1 cellular context compared by ENCODE assay signal in the genomic region with DNA sequence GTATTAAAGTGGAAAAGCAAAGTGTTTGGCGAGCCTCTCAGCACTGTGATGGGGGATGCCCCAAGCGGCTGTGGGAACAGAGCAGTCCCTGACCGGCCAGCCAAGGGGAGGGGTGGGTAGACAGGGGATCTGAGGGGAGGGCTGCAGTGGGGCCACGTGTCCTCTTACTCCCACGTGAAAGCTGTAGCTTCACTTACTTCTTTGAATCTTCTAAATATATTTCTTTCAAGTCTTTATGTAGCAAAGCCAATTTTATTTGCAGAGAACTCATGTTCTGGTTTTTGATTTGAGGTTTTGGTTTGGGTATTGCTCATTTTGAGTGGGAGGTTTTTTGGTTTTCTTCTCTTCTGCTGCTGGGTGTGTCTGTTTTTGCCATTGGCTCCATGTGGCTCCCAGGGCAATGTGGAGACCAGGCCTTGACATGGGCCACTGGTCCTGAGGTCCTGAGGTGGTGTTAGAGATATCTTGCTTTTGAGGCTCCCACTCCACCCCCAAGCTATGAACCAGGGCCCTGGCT.
TF ChIP-seq lines count a peak whose summit lies in the region.

No MANE protein-coding gene starts in this region.

TF ChIP-seq in GM12878, 131 proteins besides CTCF, POLR2A, EP300 and RAD21 (continues in another document):
- no peak for TF ChIP-seq CHD1 (IDR thresholded peaks at IDR 0.05; ENCODE audit: low read depth, low read length)
- no peak for TF ChIP-seq MTA2 (IDR thresholded peaks at IDR 0.05; ENCODE audit: low read depth)
- no peak for TF ChIP-seq RFX5 (IDR thresholded peaks at IDR 0.05; ENCODE audit: low read depth, low read length)
- no peak for TF ChIP-seq SPI1 (IDR thresholded peaks at IDR 0.05; ENCODE audit: borderline replicate concordance, insufficient read depth, low read depth, low read length)
- TF ChIP-seq HDAC6 (IDR thresholded peaks at IDR 0.05; ENCODE audit: unreplicated experiment): no peak
- TF ChIP-seq, protein P1, sequence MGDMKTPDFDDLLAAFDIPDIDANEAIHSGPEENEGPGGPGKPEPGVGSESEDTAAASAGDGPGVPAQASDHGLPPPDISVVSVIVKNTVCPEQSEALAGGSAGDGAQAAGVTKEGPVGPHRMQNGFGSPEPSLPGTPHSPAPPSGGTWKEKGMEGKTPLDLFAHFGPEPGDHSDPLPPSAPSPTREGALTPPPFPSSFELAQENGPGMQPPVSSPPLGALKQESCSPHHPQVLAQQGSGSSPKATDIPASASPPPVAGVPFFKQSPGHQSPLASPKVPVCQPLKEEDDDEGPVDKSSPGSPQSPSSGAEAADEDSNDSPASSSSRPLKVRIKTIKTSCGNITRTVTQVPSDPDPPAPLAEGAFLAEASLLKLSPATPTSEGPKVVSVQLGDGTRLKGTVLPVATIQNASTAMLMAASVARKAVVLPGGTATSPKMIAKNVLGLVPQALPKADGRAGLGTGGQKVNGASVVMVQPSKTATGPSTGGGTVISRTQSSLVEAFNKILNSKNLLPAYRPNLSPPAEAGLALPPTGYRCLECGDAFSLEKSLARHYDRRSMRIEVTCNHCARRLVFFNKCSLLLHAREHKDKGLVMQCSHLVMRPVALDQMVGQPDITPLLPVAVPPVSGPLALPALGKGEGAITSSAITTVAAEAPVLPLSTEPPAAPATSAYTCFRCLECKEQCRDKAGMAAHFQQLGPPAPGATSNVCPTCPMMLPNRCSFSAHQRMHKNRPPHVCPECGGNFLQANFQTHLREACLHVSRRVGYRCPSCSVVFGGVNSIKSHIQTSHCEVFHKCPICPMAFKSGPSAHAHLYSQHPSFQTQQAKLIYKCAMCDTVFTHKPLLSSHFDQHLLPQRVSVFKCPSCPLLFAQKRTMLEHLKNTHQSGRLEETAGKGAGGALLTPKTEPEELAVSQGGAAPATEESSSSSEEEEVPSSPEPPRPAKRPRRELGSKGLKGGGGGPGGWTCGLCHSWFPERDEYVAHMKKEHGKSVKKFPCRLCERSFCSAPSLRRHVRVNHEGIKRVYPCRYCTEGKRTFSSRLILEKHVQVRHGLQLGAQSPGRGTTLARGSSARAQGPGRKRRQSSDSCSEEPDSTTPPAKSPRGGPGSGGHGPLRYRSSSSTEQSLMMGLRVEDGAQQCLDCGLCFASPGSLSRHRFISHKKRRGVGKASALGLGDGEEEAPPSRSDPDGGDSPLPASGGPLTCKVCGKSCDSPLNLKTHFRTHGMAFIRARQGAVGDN (IDR thresholded peaks at IDR 0.05): no peak
- 0 out of 2 replicates have a peak, but pooled peaks have one; percentile 15 for TF ChIP-seq MEF2A (IDR thresholded peaks at IDR 0.05; ENCODE audit: insufficient read depth, low read depth, low read length)
- TF ChIP-seq, protein P2, sequence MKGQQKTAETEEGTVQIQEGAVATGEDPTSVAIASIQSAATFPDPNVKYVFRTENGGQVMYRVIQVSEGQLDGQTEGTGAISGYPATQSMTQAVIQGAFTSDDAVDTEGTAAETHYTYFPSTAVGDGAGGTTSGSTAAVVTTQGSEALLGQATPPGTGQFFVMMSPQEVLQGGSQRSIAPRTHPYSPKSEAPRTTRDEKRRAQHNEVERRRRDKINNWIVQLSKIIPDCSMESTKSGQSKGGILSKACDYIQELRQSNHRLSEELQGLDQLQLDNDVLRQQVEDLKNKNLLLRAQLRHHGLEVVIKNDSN (IDR thresholded peaks at IDR 0.05; ENCODE audit: borderline replicate concordance, extremely low read length, insufficient read depth, low read depth, low read length): no peak
- TF ChIP-seq, protein P3, sequence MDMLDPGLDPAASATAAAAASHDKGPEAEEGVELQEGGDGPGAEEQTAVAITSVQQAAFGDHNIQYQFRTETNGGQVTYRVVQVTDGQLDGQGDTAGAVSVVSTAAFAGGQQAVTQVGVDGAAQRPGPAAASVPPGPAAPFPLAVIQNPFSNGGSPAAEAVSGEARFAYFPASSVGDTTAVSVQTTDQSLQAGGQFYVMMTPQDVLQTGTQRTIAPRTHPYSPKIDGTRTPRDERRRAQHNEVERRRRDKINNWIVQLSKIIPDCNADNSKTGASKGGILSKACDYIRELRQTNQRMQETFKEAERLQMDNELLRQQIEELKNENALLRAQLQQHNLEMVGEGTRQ (IDR thresholded peaks at IDR 0.05; ENCODE audit: borderline replicate concordance, low read depth, low read length): no peak; the same call in 1 of the 2 replicates
- no peak for TF ChIP-seq YY1 (IDR thresholded peaks at IDR 0.05; ENCODE audit: low read depth, low read length)
- TF ChIP-seq, protein P4, sequence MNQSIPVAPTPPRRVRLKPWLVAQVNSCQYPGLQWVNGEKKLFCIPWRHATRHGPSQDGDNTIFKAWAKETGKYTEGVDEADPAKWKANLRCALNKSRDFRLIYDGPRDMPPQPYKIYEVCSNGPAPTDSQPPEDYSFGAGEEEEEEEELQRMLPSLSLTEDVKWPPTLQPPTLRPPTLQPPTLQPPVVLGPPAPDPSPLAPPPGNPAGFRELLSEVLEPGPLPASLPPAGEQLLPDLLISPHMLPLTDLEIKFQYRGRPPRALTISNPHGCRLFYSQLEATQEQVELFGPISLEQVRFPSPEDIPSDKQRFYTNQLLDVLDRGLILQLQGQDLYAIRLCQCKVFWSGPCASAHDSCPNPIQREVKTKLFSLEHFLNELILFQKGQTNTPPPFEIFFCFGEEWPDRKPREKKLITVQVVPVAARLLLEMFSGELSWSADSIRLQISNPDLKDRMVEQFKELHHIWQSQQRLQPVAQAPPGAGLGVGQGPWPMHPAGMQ (IDR thresholded peaks at IDR 0.05; ENCODE audit: borderline replicate concordance): no peak
- TF ChIP-seq, protein P5, sequence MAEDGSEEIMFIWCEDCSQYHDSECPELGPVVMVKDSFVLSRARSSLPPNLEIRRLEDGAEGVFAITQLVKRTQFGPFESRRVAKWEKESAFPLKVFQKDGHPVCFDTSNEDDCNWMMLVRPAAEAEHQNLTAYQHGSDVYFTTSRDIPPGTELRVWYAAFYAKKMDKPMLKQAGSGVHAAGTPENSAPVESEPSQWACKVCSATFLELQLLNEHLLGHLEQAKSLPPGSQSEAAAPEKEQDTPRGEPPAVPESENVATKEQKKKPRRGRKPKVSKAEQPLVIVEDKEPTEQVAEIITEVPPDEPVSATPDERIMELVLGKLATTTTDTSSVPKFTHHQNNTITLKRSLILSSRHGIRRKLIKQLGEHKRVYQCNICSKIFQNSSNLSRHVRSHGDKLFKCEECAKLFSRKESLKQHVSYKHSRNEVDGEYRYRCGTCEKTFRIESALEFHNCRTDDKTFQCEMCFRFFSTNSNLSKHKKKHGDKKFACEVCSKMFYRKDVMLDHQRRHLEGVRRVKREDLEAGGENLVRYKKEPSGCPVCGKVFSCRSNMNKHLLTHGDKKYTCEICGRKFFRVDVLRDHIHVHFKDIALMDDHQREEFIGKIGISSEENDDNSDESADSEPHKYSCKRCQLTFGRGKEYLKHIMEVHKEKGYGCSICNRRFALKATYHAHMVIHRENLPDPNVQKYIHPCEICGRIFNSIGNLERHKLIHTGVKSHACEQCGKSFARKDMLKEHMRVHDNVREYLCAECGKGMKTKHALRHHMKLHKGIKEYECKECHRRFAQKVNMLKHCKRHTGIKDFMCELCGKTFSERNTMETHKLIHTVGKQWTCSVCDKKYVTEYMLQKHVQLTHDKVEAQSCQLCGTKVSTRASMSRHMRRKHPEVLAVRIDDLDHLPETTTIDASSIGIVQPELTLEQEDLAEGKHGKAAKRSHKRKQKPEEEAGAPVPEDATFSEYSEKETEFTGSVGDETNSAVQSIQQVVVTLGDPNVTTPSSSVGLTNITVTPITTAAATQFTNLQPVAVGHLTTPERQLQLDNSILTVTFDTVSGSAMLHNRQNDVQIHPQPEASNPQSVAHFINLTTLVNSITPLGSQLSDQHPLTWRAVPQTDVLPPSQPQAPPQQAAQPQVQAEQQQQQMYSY (CRISPR knock-in tag; IDR thresholded peaks at IDR 0.05): no peak
- no peak for TF ChIP-seq ZNF384 (IDR thresholded peaks at IDR 0.05; ENCODE audit: borderline replicate concordance, low read depth, low read length)
- TF ChIP-seq SREBF2 (IDR thresholded peaks at IDR 0.05; ENCODE audit: low read length): no peak
- TF ChIP-seq MYC (IDR thresholded peaks at IDR 0.05; ENCODE audit: insufficient read depth, insufficient read length, insufficient replicate concordance, low read length, severe bottlenecking): no peak
- TF ChIP-seq SMAD5 (IDR thresholded peaks at IDR 0.05; ENCODE audit: low read depth): no peak
- TF ChIP-seq CREM (IDR thresholded peaks at IDR 0.05; ENCODE audit: low read depth): peak; percentile 13; the same call in 1 of the 2 replicates
- no peak for TF ChIP-seq ATF7 (IDR thresholded peaks at IDR 0.05; ENCODE audit: low read depth)
- TF ChIP-seq JUND (IDR thresholded peaks at IDR 0.05; ENCODE audit: low read depth, low read length): no peak
- TF ChIP-seq EZH2 (IDR thresholded peaks at IDR 0.05; ENCODE audit: borderline replicate concordance, control insufficient read depth, low read depth, low read length): no peak
- peak; percentile 45 for TF ChIP-seq MEF2B (IDR thresholded peaks at IDR 0.05; ENCODE audit: partially characterized antibody, poor library complexity, severe bottlenecking)
- no peak for TF ChIP-seq KDM1A (IDR thresholded peaks at IDR 0.05; ENCODE audit: borderline replicate concordance)
- no peak for TF ChIP-seq SIN3A (IDR thresholded peaks at IDR 0.05; ENCODE audit: low read depth, low read length)
- TF ChIP-seq KLF5 (IDR thresholded peaks at IDR 0.05; ENCODE audit: partially characterized antibody): no peak
- TF ChIP-seq, protein P6, sequence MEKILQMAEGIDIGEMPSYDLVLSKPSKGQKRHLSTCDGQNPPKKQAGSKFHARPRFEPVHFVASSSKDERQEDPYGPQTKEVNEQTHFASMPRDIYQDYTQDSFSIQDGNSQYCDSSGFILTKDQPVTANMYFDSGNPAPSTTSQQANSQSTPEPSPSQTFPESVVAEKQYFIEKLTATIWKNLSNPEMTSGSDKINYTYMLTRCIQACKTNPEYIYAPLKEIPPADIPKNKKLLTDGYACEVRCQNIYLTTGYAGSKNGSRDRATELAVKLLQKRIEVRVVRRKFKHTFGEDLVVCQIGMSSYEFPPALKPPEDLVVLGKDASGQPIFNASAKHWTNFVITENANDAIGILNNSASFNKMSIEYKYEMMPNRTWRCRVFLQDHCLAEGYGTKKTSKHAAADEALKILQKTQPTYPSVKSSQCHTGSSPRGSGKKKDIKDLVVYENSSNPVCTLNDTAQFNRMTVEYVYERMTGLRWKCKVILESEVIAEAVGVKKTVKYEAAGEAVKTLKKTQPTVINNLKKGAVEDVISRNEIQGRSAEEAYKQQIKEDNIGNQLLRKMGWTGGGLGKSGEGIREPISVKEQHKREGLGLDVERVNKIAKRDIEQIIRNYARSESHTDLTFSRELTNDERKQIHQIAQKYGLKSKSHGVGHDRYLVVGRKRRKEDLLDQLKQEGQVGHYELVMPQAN (conservative IDR thresholded peaks at IDR 0.05): no peak
- TF ChIP-seq FOXK2 (IDR thresholded peaks at IDR 0.05): no peak
- no peak for TF ChIP-seq RB1 (IDR thresholded peaks at IDR 0.05; ENCODE audit: borderline replicate concordance)
- TF ChIP-seq HDAC2 (IDR thresholded peaks at IDR 0.05): no peak
- TF ChIP-seq IKZF2 (IDR thresholded peaks at IDR 0.05): no peak
- TF ChIP-seq MTA3 (IDR thresholded peaks at IDR 0.05; ENCODE audit: borderline replicate concordance, low read length): no peak
- no peak for TF ChIP-seq TCF3 (IDR thresholded peaks at IDR 0.05; ENCODE audit: borderline replicate concordance, insufficient read depth, low read depth, low read length)
- TF ChIP-seq, protein P7, sequence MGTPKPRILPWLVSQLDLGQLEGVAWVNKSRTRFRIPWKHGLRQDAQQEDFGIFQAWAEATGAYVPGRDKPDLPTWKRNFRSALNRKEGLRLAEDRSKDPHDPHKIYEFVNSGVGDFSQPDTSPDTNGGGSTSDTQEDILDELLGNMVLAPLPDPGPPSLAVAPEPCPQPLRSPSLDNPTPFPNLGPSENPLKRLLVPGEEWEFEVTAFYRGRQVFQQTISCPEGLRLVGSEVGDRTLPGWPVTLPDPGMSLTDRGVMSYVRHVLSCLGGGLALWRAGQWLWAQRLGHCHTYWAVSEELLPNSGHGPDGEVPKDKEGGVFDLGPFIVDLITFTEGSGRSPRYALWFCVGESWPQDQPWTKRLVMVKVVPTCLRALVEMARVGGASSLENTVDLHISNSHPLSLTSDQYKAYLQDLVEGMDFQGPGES (IDR thresholded peaks at IDR 0.05): no peak
- TF ChIP-seq NRF1 (conservative IDR thresholded peaks at IDR 0.05; ENCODE audit: low read depth, low read length): no peak
- TF ChIP-seq PAX8 (IDR thresholded peaks at IDR 0.05): no peak
- TF ChIP-seq JUNB (IDR thresholded peaks at IDR 0.05): peak; percentile 59; the same call in 1 of the 2 replicates
- TF ChIP-seq, protein P8, sequence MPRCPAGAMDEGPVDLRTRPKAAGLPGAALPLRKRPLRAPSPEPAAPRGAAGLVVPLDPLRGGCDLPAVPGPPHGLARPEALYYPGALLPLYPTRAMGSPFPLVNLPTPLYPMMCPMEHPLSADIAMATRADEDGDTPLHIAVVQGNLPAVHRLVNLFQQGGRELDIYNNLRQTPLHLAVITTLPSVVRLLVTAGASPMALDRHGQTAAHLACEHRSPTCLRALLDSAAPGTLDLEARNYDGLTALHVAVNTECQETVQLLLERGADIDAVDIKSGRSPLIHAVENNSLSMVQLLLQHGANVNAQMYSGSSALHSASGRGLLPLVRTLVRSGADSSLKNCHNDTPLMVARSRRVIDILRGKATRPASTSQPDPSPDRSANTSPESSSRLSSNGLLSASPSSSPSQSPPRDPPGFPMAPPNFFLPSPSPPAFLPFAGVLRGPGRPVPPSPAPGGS (IDR thresholded peaks at IDR 0.05; ENCODE audit: borderline replicate concordance, insufficient read depth, low read depth, low read length, poor library complexity, severe bottlenecking): peak; percentile 11
- TF ChIP-seq MYB (IDR thresholded peaks at IDR 0.05; ENCODE audit: borderline replicate concordance, low read depth, low read length): no peak
- TF ChIP-seq, protein P9, sequence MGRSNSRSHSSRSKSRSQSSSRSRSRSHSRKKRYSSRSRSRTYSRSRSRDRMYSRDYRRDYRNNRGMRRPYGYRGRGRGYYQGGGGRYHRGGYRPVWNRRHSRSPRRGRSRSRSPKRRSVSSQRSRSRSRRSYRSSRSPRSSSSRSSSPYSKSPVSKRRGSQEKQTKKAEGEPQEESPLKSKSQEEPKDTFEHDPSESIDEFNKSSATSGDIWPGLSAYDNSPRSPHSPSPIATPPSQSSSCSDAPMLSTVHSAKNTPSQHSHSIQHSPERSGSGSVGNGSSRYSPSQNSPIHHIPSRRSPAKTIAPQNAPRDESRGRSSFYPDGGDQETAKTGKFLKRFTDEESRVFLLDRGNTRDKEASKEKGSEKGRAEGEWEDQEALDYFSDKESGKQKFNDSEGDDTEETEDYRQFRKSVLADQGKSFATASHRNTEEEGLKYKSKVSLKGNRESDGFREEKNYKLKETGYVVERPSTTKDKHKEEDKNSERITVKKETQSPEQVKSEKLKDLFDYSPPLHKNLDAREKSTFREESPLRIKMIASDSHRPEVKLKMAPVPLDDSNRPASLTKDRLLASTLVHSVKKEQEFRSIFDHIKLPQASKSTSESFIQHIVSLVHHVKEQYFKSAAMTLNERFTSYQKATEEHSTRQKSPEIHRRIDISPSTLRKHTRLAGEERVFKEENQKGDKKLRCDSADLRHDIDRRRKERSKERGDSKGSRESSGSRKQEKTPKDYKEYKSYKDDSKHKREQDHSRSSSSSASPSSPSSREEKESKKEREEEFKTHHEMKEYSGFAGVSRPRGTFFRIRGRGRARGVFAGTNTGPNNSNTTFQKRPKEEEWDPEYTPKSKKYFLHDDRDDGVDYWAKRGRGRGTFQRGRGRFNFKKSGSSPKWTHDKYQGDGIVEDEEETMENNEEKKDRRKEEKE (IDR thresholded peaks at IDR 0.05): no peak
- TF ChIP-seq RELA (IDR thresholded peaks at IDR 0.05; ENCODE audit: borderline replicate concordance, partially characterized antibody): no peak
- no peak for TF ChIP-seq HCFC1 (IDR thresholded peaks at IDR 0.05; ENCODE audit: low read length)
- TF ChIP-seq BACH1 (IDR thresholded peaks at IDR 0.05; ENCODE audit: borderline replicate concordance): no peak
- no peak for TF ChIP-seq TCF7 (IDR thresholded peaks at IDR 0.05; ENCODE audit: borderline replicate concordance)
- TF ChIP-seq CBX3 (IDR thresholded peaks at IDR 0.05; ENCODE audit: borderline replicate concordance, low read depth): no peak
